ENCODE assay signal across 19 cellular contexts in genomic region chr2:191696960-191697359, GRCh38. TPM values are rescaled to one million over a fixed set of nuclear protein-coding genes. Genes with fewer than 3 reads are reported as not detected.
DNase-seq lines count a peak whose midpoint lies in the region; ATAC-seq and TF ChIP-seq lines count a peak whose summit lies in the region.
"Had no signal": no experiment of that assay in that cellular context is flagged by ENCODE, and none has a peak within 500 bp of the region (broad histone marks: within the 10 kb centered on the region; RNA-seq: fewer than 3 reads in every experiment).

No MANE protein-coding gene starts in this region.

- peaks cover 10 to 16% of the 10 kb centered on the region in 2 donors for H3K36me3 Mint-ChIP-seq in activated T-cell treated with anti-CD3 and anti-CD28 coated beads, Interleukin-2, amount 50 U/mL, for 72 hours (ENCODE audit: insufficient read depth in 2 of 2)

- no peak for TF ChIP-seq POLR2A in adrenal gland (IDR thresholded peaks at IDR 0.05)

- H3K27me3 ChIP-seq in RWPE2 (ENCODE audit: insufficient read depth, poor library complexity, severe bottlenecking) (no peaks in the 10 kb centered on the region), foreskin keratinocyte (no peaks in the 10 kb centered on the region), adrenal gland (no peaks in the 10 kb centered on the region)
- H3K27me3 ChIP-seq: Peyer's patch had no signal

- ATAC-seq in activated T-cell treated with anti-CD3 and anti-CD28 coated beads, Interleukin-2, amount 50 U/mL, for 72 hours (replicated peaks in 1 of 2), result no peak
- 0 out of 3 replicates have a peak, but pooled peaks have one; percentile 27 for ATAC-seq in RWPE2 (ENCODE audit: low read depth)
- ATAC-seq in foreskin keratinocyte, result peak; percentile 51
- ATAC-seq in HG03095 (IDR thresholded peaks at IDR 0.05; ENCODE audit: unreplicated experiment), result no peak

- H3K27me3 Mint-ChIP-seq in activated T-cell treated with anti-CD3 and anti-CD28 coated beads, Interleukin-2, amount 50 U/mL, for 72 hours (ENCODE audit: low read depth), result no peaks in the 10 kb centered on the region
- H3K27me3 Mint-ChIP-seq: B cell, IgD-negative memory B cell had no signal

- H3K27ac Mint-ChIP-seq in activated T-cell treated with anti-CD3 and anti-CD28 coated beads, Interleukin-2, amount 50 U/mL, for 72 hours, result peak overlapping the region; percentile 76
- H3K27ac Mint-ChIP-seq: B cell, CD14-positive monocyte, IgD-negative memory B cell had no signal

- H3K27ac ChIP-seq in RWPE2 (ENCODE audit: poor library complexity, severe bottlenecking) (no peak overlapping the region), foreskin keratinocyte (no peak overlapping the region), adrenal gland (no peak overlapping the region)
- H3K27ac ChIP-seq: Peyer's patch had no signal

- H3K36me3 ChIP-seq in RWPE2 (ENCODE audit: low read depth) (no peaks in the 10 kb centered on the region), adrenal gland (replicated peaks in 1 of 2) (no peaks in the 10 kb centered on the region)
- H3K36me3 ChIP-seq: Peyer's patch had no signal

- H3K4me3 Mint-ChIP-seq in activated T-cell treated with anti-CD3 and anti-CD28 coated beads, Interleukin-2, amount 50 U/mL, for 72 hours, result no peak overlapping the region
- H3K4me3 Mint-ChIP-seq: B cell, CD14-positive monocyte, IgD-negative memory B cell had no signal

- H3K4me1 Mint-ChIP-seq in activated T-cell treated with anti-CD3 and anti-CD28 coated beads, Interleukin-2, amount 50 U/mL, for 72 hours (ENCODE audit: low read depth), result peaks cover 14% of the 10 kb centered on the region
- H3K4me1 Mint-ChIP-seq: B cell, CD14-positive monocyte had no signal

- intact Hi-C loops in adrenal gland (cut with DNase I), result no loop called here

- in situ Hi-C loops in ACHN (cut with HindIII; ENCODE audit: low pct_ligation_motif_present, low pct_unique_long_range_greater_than_20kb, low sequenced_read_pairs), result loop anchor here (25.0 kb wide), 1 partner anchor 135 kb away; no protein-coding TSS in a partner anchor

- H3K4me1 ChIP-seq in RWPE2 (ENCODE audit: insufficient read depth, poor library complexity, severe bottlenecking) (peaks cover 8% of the 10 kb centered on the region), foreskin keratinocyte (peaks cover 11% of the 10 kb centered on the region), adrenal gland (replicated peaks in 1 of 2) (no peaks in the 10 kb centered on the region)
- H3K4me1 ChIP-seq: Peyer's patch had no signal

- no peaks in the 10 kb centered on the region for H3K9me3 ChIP-seq in RWPE2 (ENCODE audit: severe bottlenecking)
- H3K9me3 ChIP-seq in adrenal gland (replicated peaks in 1 of 3), result no peaks in the 10 kb centered on the region
- H3K9me3 ChIP-seq: Peyer's patch had no signal

- DNase-seq in activated T-cell treated with anti-CD3 and anti-CD28 coated beads, Interleukin-2, amount 50 U/mL, for 72 hours, result no peak
- no peak for DNase-seq in activated T-cell treated with anti-CD3 and anti-CD28 coated beads, Interleukin-2, amount 50 U/mL, for 1 hour
- DNase-seq in RWPE2 (ENCODE audit: low spot score), result no peak
- DNase-seq in foreskin keratinocyte, result peak in 1 of 2 donors; percentile 30
- DNase-seq in ACHN, result no peak
- no peak for DNase-seq in adrenal gland
- DNase-seq: MV-4-11; NCI-H1105 treated with DMSO at 0.1 percent for 48 hours; NCI-H226; NCI-H510A treated with DMSO at 0.1 percent for 48 hours; NCI-H748 treated with DMSO at 0.1 percent for 48 hours; NK-92 treated with Interleukin-12 subunit alpha and Interleukin-12 subunit beta, amount 100 ng/mL, for 24 hours; Peyer's patch; Right ventricle myocardium superior; SW 1271 had no signal

- TF ChIP-seq CTCF in RWPE2 (IDR thresholded peaks at IDR 0.05; ENCODE audit: poor library complexity, severe bottlenecking) (no peak), foreskin keratinocyte (conservative IDR thresholded peaks at IDR 0.05) (no peak), adrenal gland (IDR thresholded peaks at IDR 0.05) (no peak)

- H3K9me3 Mint-ChIP-seq in activated T-cell treated with anti-CD3 and anti-CD28 coated beads, Interleukin-2, amount 50 U/mL, for 72 hours, result no peaks in the 10 kb centered on the region
- H3K9me3 Mint-ChIP-seq: IgD-negative memory B cell had no signal

- H3K4me3 ChIP-seq in RWPE2 (ENCODE audit: severe bottlenecking), result no peak overlapping the region
- H3K4me3 ChIP-seq in adrenal gland, result no peak overlapping the region
- H3K4me3 ChIP-seq: Peyer's patch had no signal

RNA-seq across cellular contexts. Expression of gene NABP1, which starts 19.0 kb away (rescaled TPM):
- 10 to 100 TPM; 94.1 to 98.6 TPM for total RNA-seq in activated T-cell treated with anti-CD3 and anti-CD28 coated beads, Interleukin-2, amount 50 U/mL, for 72 hours
- 31.3 and 36.6 TPM in 2 replicates for total RNA-seq in foreskin keratinocyte
- 12.4 and 16.8 TPM in 2 replicates for polyA plus RNA-seq in foreskin keratinocyte
- total RNA-seq in adrenal gland, result 10 to 100 TPM in 6 of 8 donors, 1 to 10 TPM in 2; 2.5 to 39.9 (median 20.5) TPM
- polyA plus RNA-seq in adrenal gland, result 10 to 100 TPM; 10.2 to 13.4 (median 10.3) TPM

Comparison
In these comparisons a context has a peak if more than half of its experiments do, and no peak if none do; other contexts are left out.
1. ATAC-seq: peak in RWPE2 (single experiment) and foreskin keratinocyte (single experiment); none in activated T-cell treated with anti-CD3 and anti-CD28 coated beads, Interleukin-2, amount 50 U/mL, for 72 hours (0 of 2) and HG03095 (single experiment).